Comparison of ENCODE assay signal across 24 cellular contexts in genomic region chr7:22900784-22901183, GRCh38.
"Had no signal": no experiment of that assay in that cellular context is flagged by ENCODE, and none has a peak within 500 bp of the region (broad histone marks: within the 10 kb centered on the region; RNA-seq: fewer than 3 reads in every experiment).

No MANE protein-coding gene starts in this region.

- DNase-seq: activated CD4-positive, alpha-beta T cell treated with anti-CD3 and anti-CD28 coated beads for 4 hours; activated CD4-positive, CD25-positive, alpha-beta regulatory T cell; activated CD8-positive, alpha-beta memory T cell treated with anti-CD3 and anti-CD28 coated beads, Interleukin-2, amount 50 U/mL, for 4 hours; activated CD8-positive, alpha-beta T cell treated with anti-CD3 and anti-CD28 coated beads for 36 hours; activated gamma-delta T cell treated with Interleukin-2 at 50 U/mL for 16 hours; activated naive CD4-positive, alpha-beta T cell treated with anti-CD3 and anti-CD28 coated beads, Interleukin-2, amount 10 ng/mL, durations not matched to agents 7 days and 5 days; activated naive CD8-positive, alpha-beta T cell treated with anti-CD3 and anti-CD28 coated beads for 36 hours; activated T-cell treated with anti-CD3 and anti-CD28 coated beads, Interleukin-2, amount 50 U/mL, for 72 hours; caudate nucleus; colonic mucosa; dermis blood vessel endothelial cell; Kasumi-1; NCI-H1417 treated with DMSO at 0.1 percent for 48 hours; NCI-H1694; NCI-H2107; NCI-H226; NCI-H526 treated with DMSO at 0.1 percent for 48 hours; PC-9; SIG-M5; T-cell; T-helper 2 cell; T1000 had no signal

- H3K9me3 ChIP-seq: colonic mucosa had no signal

- H3K4me1 ChIP-seq: colonic mucosa had no signal

- H3K27ac ChIP-seq: colonic mucosa, PC-9, VCaP had no signal

- H2AFZ ChIP-seq: PC-9 had no signal

- ATAC-seq: activated CD8-positive, alpha-beta T cell treated with anti-CD3 and anti-CD28 coated beads for 36 hours; activated T-cell treated with anti-CD3 and anti-CD28 coated beads, Interleukin-2, amount 50 U/mL, for 72 hours; T-cell had no signal

- FAIRE-seq: TTC549 had no signal

- H3K36me3 ChIP-seq: colonic mucosa had no signal

- H3K4me2 ChIP-seq: PC-9 had no signal

- H3K4me3 ChIP-seq: colonic mucosa, PC-9 had no signal

- H3K27me3 ChIP-seq: colonic mucosa had no signal
